Comparison of ENCODE assay signal across 20 cellular contexts in the genomic region with DNA sequence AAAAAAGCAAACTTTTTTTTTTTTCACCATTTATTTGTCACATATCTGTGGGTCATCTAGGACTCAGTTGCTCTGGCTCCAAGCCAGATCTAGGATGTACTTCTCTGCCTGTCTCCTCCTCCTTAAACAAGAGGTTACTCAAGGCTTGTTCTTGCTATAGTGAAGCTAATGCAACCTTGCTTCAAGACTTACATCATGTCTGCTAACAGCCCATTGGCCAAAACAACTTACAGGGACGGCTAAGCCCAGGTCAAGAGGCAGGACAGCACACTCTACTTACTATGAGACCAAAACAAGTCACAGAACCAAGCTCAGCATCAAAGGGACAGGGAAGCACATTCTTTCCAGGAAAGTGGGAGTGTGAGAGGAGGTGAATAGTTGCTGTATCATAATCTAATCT.
DNase-seq lines count a peak whose midpoint lies in the region; ATAC-seq, FAIRE-seq and TF ChIP-seq lines count a peak whose summit lies in the region.
"Had no signal": no experiment of that assay in that cellular context is flagged by ENCODE, and none has a peak within 500 bp of the region (broad histone marks: within the 10 kb centered on the region; RNA-seq: fewer than 3 reads in every experiment).

No MANE protein-coding gene starts in this region.

- H3K9ac ChIP-seq in MM.1S (ENCODE audit: low read length), result no peak overlapping the region
- H3K9ac ChIP-seq: SK-N-SH had no signal

- intact Hi-C loops in CD4-positive, alpha-beta T cell (cut with DNase I, micrococcal nuclease), result loop anchor here in 1 of 2 experiments (5.0 kb wide), 1 partner anchor 36 kb away; no protein-coding TSS in a partner anchor
- intact Hi-C loops in naive thymus-derived CD4-positive, alpha-beta T cell (cut with micrococcal nuclease), result loop anchor here in 1 of 2 donors (5.0 kb wide), 1 partner anchor 36 kb away; no protein-coding TSS in a partner anchor

- H3K9me3 Mint-ChIP-seq in CD4-positive, alpha-beta T cell, result no peaks in the 10 kb centered on the region
- H3K9me3 Mint-ChIP-seq in naive thymus-derived CD4-positive, alpha-beta T cell, result peaks cover 0 to 6% (median 4%) of the 10 kb centered on the region in 11 donors
- H3K9me3 Mint-ChIP-seq: HFFc6 had no signal

- DNase-seq in CD4-positive, alpha-beta T cell, result no peak
- no peak for DNase-seq in T-helper 17 cell
- no peak for DNase-seq in naive thymus-derived CD4-positive, alpha-beta T cell
- no peak for DNase-seq in foreskin melanocyte
- no peak for DNase-seq in RCC 7860 (ENCODE audit: low spot score)
- no peak for DNase-seq in stimulated activated naive CD8-positive, alpha-beta T cell treated with anti-CD3 and anti-CD28 coated beads, Interleukin-15, Interleukin-2, amounts not matched to agents 100 U/mL and 50 U/mL, for 24 hours
- no peak for DNase-seq in MM.1S
- DNase-seq: AML-193; C1 segment of cervical spinal cord; EL; HFFc6; NCI-H1092; NCI-H2029; NCI-H2171; NCI-H446; NK-92 treated with Interleukin-12 subunit alpha and Interleukin-12 subunit beta, amount 100 ng/mL, for 24 hours; SIG-M5; SK-N-SH had no signal

- POLR2A ChIA-PET in CD4-positive, alpha-beta T cell (lab: Charles Lee), result interaction anchor here (1.2 to 1.7 kb wide), 2 partner anchors 9 to 11 kb away, joined by 3 to 7 read pairs; no protein-coding TSS in a partner anchor
- POLR2A ChIA-PET in naive thymus-derived CD4-positive, alpha-beta T cell (lab: Charles Lee), result interaction anchor here (1.1 to 3.5 kb wide), 5 partner anchors 9 to 61 kb away, joined by 3 to 26 read pairs (median 4); no protein-coding TSS in a partner anchor

- H3K4me2 ChIP-seq in MM.1S (ENCODE audit: low read depth, low read length), result no peak overlapping the region
- H3K4me2 ChIP-seq: SK-N-SH had no signal

- no peak overlapping the region for H3K4me3 Mint-ChIP-seq in CD4-positive, alpha-beta T cell
- H3K4me3 Mint-ChIP-seq in T-helper 17 cell, result no peak overlapping the region
- no peak overlapping the region for H3K4me3 Mint-ChIP-seq in naive thymus-derived CD4-positive, alpha-beta T cell
- H3K4me3 Mint-ChIP-seq: H9, HFFc6 had no signal

- peaks cover 14% of the 10 kb centered on the region for H3K27me3 Mint-ChIP-seq in CD4-positive, alpha-beta T cell
- H3K27me3 Mint-ChIP-seq in T-helper 17 cell, result peaks cover 8% of the 10 kb centered on the region
- peaks cover 0 to 38% (median 0%) of the 10 kb centered on the region in 5 donors for H3K27me3 Mint-ChIP-seq in naive thymus-derived CD4-positive, alpha-beta T cell

- FAIRE-seq in RCC 7860 (lab: Jason Lieb, UNC), result no peak

- CTCF ChIA-PET in CD4-positive, alpha-beta T cell (lab: Charles Lee), result interaction anchor here (1.1 kb wide), 1 partner anchor 15 kb away, joined by 3 read pairs; no protein-coding TSS in a partner anchor
- CTCF ChIA-PET in naive thymus-derived CD4-positive, alpha-beta T cell (lab: Charles Lee), result interaction anchor here (1.1 to 1.7 kb wide), 2 partner anchors 8 to 61 kb away, joined by 3 to 4 read pairs; no protein-coding TSS in a partner anchor

- H3K36me3 ChIP-seq in KOPT-K1 (ENCODE audit: insufficient read depth, low read length) (no peaks in the 10 kb centered on the region), MM.1S (replicated peaks; ENCODE audit: insufficient read depth, low read length) (no peaks in the 10 kb centered on the region)
- H3K36me3 ChIP-seq in naive thymus-derived CD4-positive, alpha-beta T cell (ENCODE audit: control insufficient read depth in 2 of 3, insufficient read depth in 3 of 3, low read length in 3 of 3), result no peaks in the 10 kb centered on the region

- peak overlapping the region; percentile 87 for H3K27ac Mint-ChIP-seq in CD4-positive, alpha-beta T cell
- peak overlapping the region; percentile 59 for H3K27ac Mint-ChIP-seq in T-helper 17 cell
- peak overlapping the region in 6 of 9 donors; percentile 21 to 93 (median 53) for H3K27ac Mint-ChIP-seq in naive thymus-derived CD4-positive, alpha-beta T cell
- H3K27ac Mint-ChIP-seq: HFFc6 had no signal

- peaks cover 36% of the 10 kb centered on the region for H3K4me1 Mint-ChIP-seq in CD4-positive, alpha-beta T cell (ENCODE audit: low read depth)
- H3K4me1 Mint-ChIP-seq in T-helper 17 cell, result peaks cover 20% of the 10 kb centered on the region
- peaks cover 9 to 39% (median 35%) of the 10 kb centered on the region in 7 donors for H3K4me1 Mint-ChIP-seq in naive thymus-derived CD4-positive, alpha-beta T cell

- H4K20me1 ChIP-seq in MM.1S (ENCODE audit: insufficient read depth, low read length), result no peaks in the 10 kb centered on the region

- no peaks in the 10 kb centered on the region for H3K27me3 ChIP-seq in CD4-positive, alpha-beta T cell (ENCODE audit: control insufficient read depth, insufficient read depth, low read length)
- H3K27me3 ChIP-seq in naive thymus-derived CD4-positive, alpha-beta T cell (ENCODE audit: control insufficient read depth in 2 of 2, insufficient read depth in 2 of 2, low read length in 2 of 2), result no peaks in the 10 kb centered on the region
- no peaks in the 10 kb centered on the region for H3K27me3 ChIP-seq in MM.1S (replicated peaks; ENCODE audit: insufficient read depth, low read length)

- no peaks in the 10 kb centered on the region for H3K9me3 ChIP-seq in CD4-positive, alpha-beta T cell (ENCODE audit: control insufficient read depth, low read length)
- no peaks in the 10 kb centered on the region for H3K9me3 ChIP-seq in KOPT-K1 (ENCODE audit: insufficient read depth, low read length, poor library complexity, severe bottlenecking)
- H3K9me3 ChIP-seq in T-helper 17 cell (ENCODE audit: control insufficient read depth, low read length, poor library complexity, severe bottlenecking), result no peaks in the 10 kb centered on the region
- no peaks in the 10 kb centered on the region for H3K9me3 ChIP-seq in naive thymus-derived CD4-positive, alpha-beta T cell (ENCODE audit: control insufficient read depth in 2 of 3, low read length in 3 of 3)
- no peaks in the 10 kb centered on the region for H3K9me3 ChIP-seq in MM.1S (replicated peaks; ENCODE audit: insufficient read depth, low read length)
- H3K9me3 ChIP-seq: SK-N-SH had no signal

- no peak overlapping the region for H3K4me3 ChIP-seq in naive thymus-derived CD4-positive, alpha-beta T cell (ENCODE audit: low read length)
- no peak overlapping the region for H3K4me3 ChIP-seq in MM.1S (ENCODE audit: low read length)

- H3K27ac ChIP-seq in CD4-positive, alpha-beta T cell (ENCODE audit: low read depth, low read length), result no peak overlapping the region
- peak overlapping the region; percentile 82 for H3K27ac ChIP-seq in KOPT-K1 (ENCODE audit: low read depth, low read length, poor library complexity, severe bottlenecking)
- H3K27ac ChIP-seq in naive thymus-derived CD4-positive, alpha-beta T cell (ENCODE audit: low read depth, low read length), result no peak overlapping the region
- H3K27ac ChIP-seq in MM.1S (ENCODE audit: low read length), result no peak overlapping the region

- H3K36me3 Mint-ChIP-seq in CD4-positive, alpha-beta T cell (ENCODE audit: low read depth), result peaks cover 2% of the 10 kb centered on the region
- peaks cover 2% of the 10 kb centered on the region for H3K36me3 Mint-ChIP-seq in T-helper 17 cell (ENCODE audit: low read depth)
- H3K36me3 Mint-ChIP-seq in naive thymus-derived CD4-positive, alpha-beta T cell, result peaks cover 0 to 2% (median 0%) of the 10 kb centered on the region in 5 donors

- no peak overlapping the region for H2AFZ ChIP-seq in MM.1S (ENCODE audit: low read length)

- no peak for TF ChIP-seq CTCF in CD4-positive, alpha-beta T cell (IDR thresholded peaks at IDR 0.05)
- TF ChIP-seq CTCF in MM.1S (IDR thresholded peaks at IDR 0.05; ENCODE audit: low read length), result no peak

- no peaks in the 10 kb centered on the region for H3K79me2 ChIP-seq in MM.1S (ENCODE audit: low read length)

- peaks cover 0 to 22% of the 10 kb centered on the region in 2 donors for H3K4me1 ChIP-seq in naive thymus-derived CD4-positive, alpha-beta T cell (ENCODE audit: control insufficient read depth in 2 of 2, insufficient read depth in 2 of 2, low read length in 2 of 2)
- H3K4me1 ChIP-seq in MM.1S (ENCODE audit: low read length), result no peaks in the 10 kb centered on the region

- H3K9me2 ChIP-seq in MM.1S (replicated peaks; ENCODE audit: insufficient read depth, low read length), result no peaks in the 10 kb centered on the region
- H3K9me2 ChIP-seq: SK-N-SH had no signal

- ATAC-seq in CD4-positive, alpha-beta T cell (ENCODE audit: poor library complexity), result no peak
- no peak for ATAC-seq in T-helper 17 cell
- no peak for ATAC-seq in naive thymus-derived CD4-positive, alpha-beta T cell
- ATAC-seq in stimulated activated naive CD8-positive, alpha-beta T cell treated with anti-CD3 and anti-CD28 coated beads, Interleukin-15, Interleukin-2, amounts not matched to agents 100 U/mL and 50 U/mL, for 24 hours, result no peak

- H3F3A ChIP-seq in MM.1S (ENCODE audit: insufficient read depth, low read length), result no peaks in the 10 kb centered on the region
